ENCODE assay signal across 8 cellular contexts in the genomic region with DNA sequence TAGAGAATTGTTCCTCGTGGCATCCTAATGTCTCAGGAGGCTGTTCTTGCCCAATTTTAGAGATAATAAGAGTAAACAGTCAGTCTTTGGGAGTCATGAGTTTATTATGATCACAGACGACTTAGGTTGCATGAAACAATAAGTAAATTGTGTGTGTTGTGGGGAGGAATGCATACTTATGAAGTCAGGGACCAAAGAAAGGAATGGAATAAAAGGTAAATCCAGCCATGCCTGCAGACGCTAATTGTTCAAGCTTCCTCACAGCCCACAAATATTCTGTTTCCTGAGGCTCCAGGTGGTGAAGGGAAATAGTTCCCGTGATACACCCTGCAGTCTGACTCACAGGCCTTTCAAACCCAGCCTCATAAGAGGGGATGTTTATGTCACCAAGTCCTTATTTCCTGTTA. TPM values are rescaled to one million over a fixed set of nuclear protein-coding genes. Genes with fewer than 3 reads are reported as not detected.
A peak's percentile ranks its signal among the peaks of the same experiment; 100 is the strongest.
DNase-seq lines count a peak whose midpoint lies in the region; ATAC-seq and TF ChIP-seq lines count a peak whose summit lies in the region.

No MANE protein-coding gene starts in this region.

- peak overlapping the region; percentile 33 to 42 for H3K9ac ChIP-seq in stomach smooth muscle (ENCODE audit: low read length in 2 of 2)

- H3K4me3 ChIP-seq in cardiac muscle cell, result peak overlapping the region; percentile 58
- H3K4me3 ChIP-seq in right atrium auricular region, result peak overlapping the region in 1 of 2 donors; percentile 59
- peak overlapping the region in 1 of 2 donors; percentile 68 for H3K4me3 ChIP-seq in gastroesophageal sphincter
- peak overlapping the region; percentile 62 to 79 for H3K4me3 ChIP-seq in stomach smooth muscle (ENCODE audit: low read length in 2 of 2)
- no peak overlapping the region for H3K4me3 ChIP-seq in MG63
- H3K4me3 ChIP-seq in prostate gland, result no peak overlapping the region

- TF ChIP-seq EP300 in gastroesophageal sphincter (IDR thresholded peaks at IDR 0.05), result no peak

- ATAC-seq in gastroesophageal sphincter, result no peak

- TF ChIP-seq CTCF in cardiac muscle cell (IDR thresholded peaks at IDR 0.05; ENCODE audit: low read depth, low read length), result no peak
- TF ChIP-seq CTCF in right atrium auricular region (IDR thresholded peaks at IDR 0.05), result no peak
- TF ChIP-seq CTCF in gastroesophageal sphincter (IDR thresholded peaks at IDR 0.05), result no peak
- no peak for TF ChIP-seq CTCF in prostate gland (IDR thresholded peaks at IDR 0.05)

- DNase-seq in cardiac muscle cell (ENCODE audit: low read depth in 1 of 2, low spot score in 1 of 2) (peak in 1 of 2 donors; percentile 15), right atrium auricular region (ENCODE audit: low spot score) (no peak), T1000 (lab: John Stamatoyannopoulos, UW) (peak; percentile 29), MG63 (no peak), prostate gland (ENCODE audit: low spot score) (no peak)
- no peak for DNase-seq in stimulated activated CD8-positive, alpha-beta memory T cell treated with anti-CD3 and anti-CD28 coated beads, Interleukin-4, amount 100 ng/mL, for 48 hours

- H3K36me3 ChIP-seq in cardiac muscle cell (no peaks in the 10 kb centered on the region), right atrium auricular region (no peaks in the 10 kb centered on the region), gastroesophageal sphincter (no peaks in the 10 kb centered on the region), stomach smooth muscle (ENCODE audit: control insufficient read depth in 2 of 2, insufficient read depth in 2 of 2, low read length in 2 of 2) (no peaks in the 10 kb centered on the region), MG63 (no peaks in the 10 kb centered on the region), prostate gland (no peaks in the 10 kb centered on the region)

- WGBS in gastroesophageal sphincter (ENCODE audit: low coverage in 1 of 2), 2 donors, result 23 to 48% methylated on average over 3 to 4 of the region's 4 CpGs
- WGBS in prostate gland, result 33% methylated on average over 4 of the region's 4 CpGs

- H3K4me1 ChIP-seq in cardiac muscle cell (ENCODE audit: low read depth) (peaks cover 7% of the 10 kb centered on the region), right atrium auricular region (peaks cover 0 to 4% of the 10 kb centered on the region in 2 donors), gastroesophageal sphincter (peaks cover 0 to 20% (median 0%) of the 10 kb centered on the region in 3 donors), stomach smooth muscle (ENCODE audit: control insufficient read depth, insufficient read depth, low read length) (peaks cover 4% of the 10 kb centered on the region), prostate gland (replicated peaks) (no peaks in the 10 kb centered on the region)

- no peaks in the 10 kb centered on the region for H3K9me3 ChIP-seq in cardiac muscle cell (ENCODE audit: low read depth)
- no peaks in the 10 kb centered on the region for H3K9me3 ChIP-seq in right atrium auricular region
- H3K9me3 ChIP-seq in gastroesophageal sphincter, result no peaks in the 10 kb centered on the region
- H3K9me3 ChIP-seq in stomach smooth muscle (ENCODE audit: control insufficient read depth in 2 of 2, low read length in 2 of 2), result no peaks in the 10 kb centered on the region
- H3K9me3 ChIP-seq in MG63, result no peaks in the 10 kb centered on the region
- no peaks in the 10 kb centered on the region for H3K9me3 ChIP-seq in prostate gland

- TF ChIP-seq POLR2A in gastroesophageal sphincter (IDR thresholded peaks at IDR 0.05), result no peak
- TF ChIP-seq POLR2A in prostate gland (IDR thresholded peaks at IDR 0.05), result no peak

- peaks cover 12% of the 10 kb centered on the region for H3K27me3 ChIP-seq in cardiac muscle cell
- no peaks in the 10 kb centered on the region for H3K27me3 ChIP-seq in right atrium auricular region
- H3K27me3 ChIP-seq in gastroesophageal sphincter, result no peaks in the 10 kb centered on the region
- H3K27me3 ChIP-seq in stomach smooth muscle (ENCODE audit: control insufficient read depth in 1 of 2, insufficient read depth in 2 of 2, low read length in 2 of 2), result peaks cover 0 to 2% of the 10 kb centered on the region in 2 donors
- H3K27me3 ChIP-seq in MG63, result no peaks in the 10 kb centered on the region
- no peaks in the 10 kb centered on the region for H3K27me3 ChIP-seq in prostate gland (replicated peaks; ENCODE audit: insufficient read depth)

- intact Hi-C loops in prostate gland (cut with DNase I), result no loop called here

- H3K27ac ChIP-seq in cardiac muscle cell, result no peak overlapping the region
- no peak overlapping the region for H3K27ac ChIP-seq in right atrium auricular region
- H3K27ac ChIP-seq in gastroesophageal sphincter, result peak overlapping the region in 3 of 4 donors; percentile 75 to 83 (median 77)
- no peak overlapping the region for H3K27ac ChIP-seq in stomach smooth muscle (ENCODE audit: low read length)
- no peak overlapping the region for H3K27ac ChIP-seq in prostate gland

RNA-seq across cellular contexts. Expression of gene EPHX4, which starts 0.9 kb away (rescaled TPM):
- 1.9 and 2.1 TPM in 2 replicates for total RNA-seq in cardiac muscle cell
- polyA plus RNA-seq in cardiac muscle cell, result 1.7 and 6.2 TPM in 2 replicates
- not detected for total RNA-seq in right atrium auricular region
- total RNA-seq in gastroesophageal sphincter, result 1 to 10 TPM in 3 of 4 donors, under 1 TPM in 1; 0.31 to 4.4 (median 2.7) TPM
- total RNA-seq in MG63 (2014; rRNA removed; shearing (Covaris generic); ENCODE audit: low replicate concordance), result not detected in 2 replicates
- total RNA-seq in prostate gland, result 1 to 10 TPM in 1 of 2 donors, not detected in 1; 1.0 TPM

RNA-seq across cellular contexts. Expression of gene SETSIP, which starts 44.5 kb away (rescaled TPM):
- not detected in 2 replicates for total RNA-seq in cardiac muscle cell
- not detected in 2 replicates for polyA plus RNA-seq in cardiac muscle cell
- total RNA-seq in right atrium auricular region, result not detected
- not detected for total RNA-seq in gastroesophageal sphincter
- total RNA-seq in MG63 (2014; rRNA removed; shearing (Covaris generic); ENCODE audit: low replicate concordance), result 0.26 TPM in 1 of 2 replicates, not detected in the other
- total RNA-seq in prostate gland, result not detected

RNA-seq across cellular contexts. Expression of gene BTBD8, which starts 49.4 kb away (rescaled TPM):
- 6.6 and 8.3 TPM in 2 replicates for total RNA-seq in cardiac muscle cell
- polyA plus RNA-seq in cardiac muscle cell, result 2.7 and 3.1 TPM in 2 replicates
- total RNA-seq in right atrium auricular region, result 1 to 10 TPM; 4.2 to 6.5 TPM
- total RNA-seq in gastroesophageal sphincter, result 1 to 10 TPM; 4.6 to 8.9 (median 5.7) TPM
- 0.15 and 0.99 TPM in 2 replicates for total RNA-seq in MG63 (2014; rRNA removed; shearing (Covaris generic); ENCODE audit: low replicate concordance)
- total RNA-seq in prostate gland, result 10 to 100 TPM in 1 of 2 donors, 1 to 10 TPM in 1; 6.3 to 15.7 TPM

Comparison
In these comparisons a context has a peak if more than half of its experiments do, and no peak if none do; other contexts are left out.
1. H3K27ac ChIP-seq: peak in gastroesophageal sphincter (3 of 4); none in cardiac muscle cell (single experiment), right atrium auricular region (0 of 2), stomach smooth muscle (single experiment) and prostate gland (0 of 2).
2. H3K4me3 ChIP-seq: peak in cardiac muscle cell (single experiment) and stomach smooth muscle (2 of 2); none in MG63 (single experiment) and prostate gland (0 of 2).